Comparison of ENCODE assay signal across 8 cellular contexts in the genomic region with DNA sequence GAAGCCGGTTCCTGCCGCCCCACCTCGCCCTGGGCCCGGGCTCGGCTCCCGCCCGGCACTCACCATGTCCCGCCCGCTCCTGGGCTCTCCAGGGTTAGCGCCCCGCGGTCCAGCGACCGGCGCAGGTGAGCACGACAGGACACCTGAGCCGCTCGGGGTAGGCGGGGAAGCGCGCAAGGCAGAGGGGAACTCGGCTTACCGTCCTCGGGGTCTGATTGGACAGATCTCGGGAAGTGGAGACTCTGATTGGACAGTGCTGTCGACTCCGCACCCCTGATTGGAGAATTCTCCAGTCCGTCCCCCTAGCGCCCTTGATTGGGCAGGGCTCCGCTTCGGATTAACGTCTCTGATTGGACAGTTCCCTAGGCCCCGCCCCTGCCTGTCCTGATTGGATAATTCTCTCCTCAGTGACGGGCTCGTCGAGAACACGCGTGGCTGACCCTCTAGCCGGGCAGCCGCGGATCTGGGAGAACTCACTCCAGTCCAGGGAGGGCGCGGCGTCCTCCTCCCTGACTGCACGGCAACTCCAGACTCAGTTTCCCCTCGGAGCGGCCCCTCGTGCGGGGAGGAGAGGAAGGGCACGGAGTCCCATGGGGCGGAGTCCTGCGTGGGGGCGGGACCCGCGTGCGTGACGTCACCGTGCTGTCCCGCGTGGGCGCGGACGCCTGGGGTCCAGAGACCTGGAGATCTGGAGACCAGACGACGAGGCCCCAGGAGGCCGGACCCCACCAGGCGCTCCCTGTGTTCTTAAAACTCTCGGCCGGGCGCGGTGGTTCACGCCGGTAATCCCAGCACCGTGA. TPM values are rescaled to one million over a fixed set of nuclear protein-coding genes. Genes with fewer than 3 reads are reported as not detected.
DNase-seq lines count a peak whose midpoint lies in the region; ATAC-seq, FAIRE-seq and TF ChIP-seq lines count a peak whose summit lies in the region.

ZNF77 (minus strand) TSS at position 197 of the 800 bp plus-strand sequence; CDS start at position 66, 131 bp downstream.

- peak; percentile 25 for TF ChIP-seq CTCF in left ventricle myocardium inferior (IDR thresholded peaks at IDR 0.05; ENCODE audit: borderline replicate concordance)
- peak; percentile 4 for TF ChIP-seq CTCF in upper lobe of right lung (IDR thresholded peaks at IDR 0.05)

- no peaks in the 10 kb centered on the region for H3K36me3 ChIP-seq in left ventricle myocardium inferior
- H3K36me3 ChIP-seq in upper lobe of right lung, result no peaks in the 10 kb centered on the region

- peak; percentile 98 for FAIRE-seq in GM12892 (lab: Jason Lieb, UNC)

- H3K9me3 Mint-ChIP-seq in T-helper 1 cell treated with Interleukin-12 subunit alpha and Interleukin-12 subunit beta and Interleukin-4 antibody, amounts not matched to agents 30 μg/mL and 1 μg/mL, for 36 hours, result peaks cover 6% of the 10 kb centered on the region

- intact Hi-C loops in left ventricle myocardium inferior (cut with micrococcal nuclease) (no loop called here), posterior vena cava (cut with DNase I) (loop anchor here in 1 of 2 donors (5.0 kb wide), 1 partner anchor 43 kb away; the partner anchor contains the start of gene ZNF57), upper lobe of right lung (cut with DNase I) (no loop called here)

- H3K27ac Mint-ChIP-seq in T-helper 1 cell treated with Interleukin-12 subunit alpha and Interleukin-12 subunit beta and Interleukin-4 antibody, amounts not matched to agents 30 μg/mL and 1 μg/mL, for 36 hours, result peak within 1 kb of the TSS; percentile 96

- H3K27ac ChIP-seq in angular gyrus (ENCODE audit: low read depth, low read length), result peak within 1 kb of the TSS; percentile 88
- H3K27ac ChIP-seq in left ventricle myocardium inferior (replicated peaks), result peak within 1 kb of the TSS; percentile 88
- peak within 1 kb of the TSS; percentile 89 for H3K27ac ChIP-seq in upper lobe of right lung

- no peaks in the 10 kb centered on the region for H3K9me3 ChIP-seq in left ventricle myocardium inferior (replicated peaks)
- no peaks in the 10 kb centered on the region for H3K9me3 ChIP-seq in upper lobe of right lung

- H3K36me3 Mint-ChIP-seq in T-helper 1 cell treated with Interleukin-12 subunit alpha and Interleukin-12 subunit beta and Interleukin-4 antibody, amounts not matched to agents 30 μg/mL and 1 μg/mL, for 36 hours (ENCODE audit: low read depth), result peaks cover 13% of the 10 kb centered on the region

- H3K4me3 ChIP-seq in left ventricle myocardium inferior (peak within 1 kb of the TSS; percentile 94), upper lobe of right lung (peak within 1 kb of the TSS; percentile 90)

- H3K4me3 Mint-ChIP-seq in T-helper 1 cell treated with Interleukin-12 subunit alpha and Interleukin-12 subunit beta and Interleukin-4 antibody, amounts not matched to agents 30 μg/mL and 1 μg/mL, for 36 hours, result peak within 1 kb of the TSS; percentile 93

- no peaks in the 10 kb centered on the region for H3K27me3 Mint-ChIP-seq in T-helper 1 cell treated with Interleukin-12 subunit alpha and Interleukin-12 subunit beta and Interleukin-4 antibody, amounts not matched to agents 30 μg/mL and 1 μg/mL, for 36 hours (ENCODE audit: low read depth)

- H3K27me3 ChIP-seq in left ventricle myocardium inferior (ENCODE audit: low read depth) (no peaks in the 10 kb centered on the region), upper lobe of right lung (no peaks in the 10 kb centered on the region)

- DNase-seq in GM12892 (ENCODE audit: insufficient read length) (peak; percentile 98), NCI-H146 (lab: John Stamatoyannopoulos, UW) (peak; percentile 98), left ventricle myocardium inferior (peak; percentile 99), posterior vena cava (ENCODE audit: low spot score) (peak; percentile 99), upper lobe of right lung (peak; percentile 98)

- H3K4me1 ChIP-seq in left ventricle myocardium inferior, result peaks cover 37% of the 10 kb centered on the region
- H3K4me1 ChIP-seq in upper lobe of right lung, result peaks cover 22% of the 10 kb centered on the region

- ATAC-seq in HG02840 (IDR thresholded peaks at IDR 0.05; ENCODE audit: low FRiP score, unreplicated experiment) (peak; percentile 95), upper lobe of right lung (peak; percentile 98)

- H3K4me1 Mint-ChIP-seq in T-helper 1 cell treated with Interleukin-12 subunit alpha and Interleukin-12 subunit beta and Interleukin-4 antibody, amounts not matched to agents 30 μg/mL and 1 μg/mL, for 36 hours (ENCODE audit: low read depth), result peaks cover 27% of the 10 kb centered on the region

- no peak for TF ChIP-seq POLR2A in GM12892 (IDR thresholded peaks at IDR 0.05; ENCODE audit: low read depth, low read length)

RNA-seq across cellular contexts. Expression of gene ZNF77, which starts in this region (rescaled TPM):
- 3.9 TPM for polyA plus RNA-seq in GM12892 (2012; ENCODE audit: missing spikeins)
- total RNA-seq in left ventricle myocardium inferior (1.6 TPM), posterior vena cava (1 to 10 TPM; 2.4 to 4.0 TPM), upper lobe of right lung (4.2 TPM)

Comparison
In these comparisons a context has a peak if more than half of its experiments do, and no peak if none do; other contexts are left out.
1. Peak in every context shown above with its lines: DNase-seq, ATAC-seq, H3K4me3 ChIP-seq and H3K27ac ChIP-seq.